Comparison of ENCODE assay signal across 26 cellular contexts in the genomic region with DNA sequence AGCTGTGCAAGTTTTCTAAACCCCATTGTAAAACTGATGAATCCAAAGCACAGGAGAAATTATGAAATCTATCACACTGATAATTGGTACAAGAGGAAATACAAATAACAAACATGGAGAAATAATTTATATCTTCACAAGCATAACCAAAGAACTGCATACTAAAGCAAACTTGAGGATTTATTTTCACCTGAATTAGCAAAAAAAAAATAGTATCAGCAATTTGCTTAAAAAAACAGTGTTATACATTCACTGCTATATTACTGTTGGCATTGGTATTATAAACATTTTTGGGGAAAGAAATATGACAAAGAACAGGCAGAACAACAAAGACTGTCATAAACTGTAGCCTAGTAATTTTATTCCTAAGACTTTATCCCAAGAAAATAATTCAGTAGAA.
"Had no signal": no experiment of that assay in that cellular context is flagged by ENCODE, and none has a peak within 500 bp of the region (broad histone marks: within the 10 kb centered on the region; RNA-seq: fewer than 3 reads in every experiment).

No MANE protein-coding gene starts in this region.

- H3K4me1 Mint-ChIP-seq: immature natural killer cell; naive B cell; natural killer cell; stimulated activated effector memory CD8-positive, alpha-beta T cell treated with anti-CD3 and anti-CD28 coated beads, Interleukin-12 subunit alpha, Interleukin-12 subunit beta, amount 100 ng/mL, for 72 hours had no signal

- H3K9me3 ChIP-seq: left ventricle myocardium inferior, ovary, prostate gland, sigmoid colon, spleen, suprapubic skin, thoracic aorta, tibial artery, upper lobe of right lung had no signal

- H3K27ac Mint-ChIP-seq: immature natural killer cell; naive B cell; natural killer cell; stimulated activated effector memory CD8-positive, alpha-beta T cell treated with anti-CD3 and anti-CD28 coated beads, Interleukin-12 subunit alpha, Interleukin-12 subunit beta, amount 100 ng/mL, for 72 hours had no signal

- H3K27ac ChIP-seq: ovary, prostate gland, sigmoid colon, suprapubic skin, thoracic aorta, tibial artery, upper lobe of right lung had no signal

- H3K36me3 ChIP-seq: left ventricle myocardium inferior, ovary, prostate gland, sigmoid colon, spleen, suprapubic skin, thoracic aorta, tibial artery, upper lobe of right lung had no signal

- H3K27me3 Mint-ChIP-seq: naive B cell had no signal

- H3K4me1 ChIP-seq: prostate gland, spleen, suprapubic skin, tibial artery, upper lobe of right lung had no signal

- H3K4me3 Mint-ChIP-seq: immature natural killer cell; mesothelial cell of epicardium; naive B cell; natural killer cell; stimulated activated effector memory CD8-positive, alpha-beta T cell treated with anti-CD3 and anti-CD28 coated beads, Interleukin-12 subunit alpha, Interleukin-12 subunit beta, amount 100 ng/mL, for 72 hours; stimulated activated naive CD8-positive, alpha-beta T cell treated with anti-CD3 and anti-CD28 coated beads, Interleukin-15, Interleukin-2, amounts not matched to agents 100 ng/mL and 50 ng/mL, for 24 hours had no signal

- ATAC-seq: natural killer cell; right cardiac atrium; stimulated activated effector memory CD8-positive, alpha-beta T cell treated with anti-CD3 and anti-CD28 coated beads, Interleukin-12 subunit alpha, Interleukin-12 subunit beta, amount 100 ng/mL, for 72 hours; upper lobe of right lung had no signal

- H3K4me3 ChIP-seq: left ventricle myocardium inferior, lung, ovary, prostate gland, sigmoid colon, spleen, suprapubic skin, thoracic aorta, tibial artery, upper lobe of right lung had no signal

- DNase-seq: hippocampal formation; immature natural killer cell; left ventricle myocardium inferior; mesendoderm; naive B cell; natural killer cell; ovary; posterior cingulate gyrus; retina; right cardiac atrium; sigmoid colon; small intestine; spleen; stimulated activated CD4-positive, alpha-beta T cell treated with anti-CD3 and anti-CD28 coated beads, Interleukin-4, amount 100 ng/mL, for 24 hours; stimulated activated naive CD4-positive, alpha-beta T cell; tibial artery; upper lobe of right lung had no signal

- FAIRE-seq: islet of Langerhans, small intestine, urothelium cell line had no signal

- H3K27me3 ChIP-seq: ovary, sigmoid colon, spleen, suprapubic skin, tibial artery, upper lobe of right lung had no signal

- H3K36me3 Mint-ChIP-seq: immature natural killer cell; mesothelial cell of epicardium; naive B cell; natural killer cell; stimulated activated effector memory CD8-positive, alpha-beta T cell treated with anti-CD3 and anti-CD28 coated beads, Interleukin-12 subunit alpha, Interleukin-12 subunit beta, amount 100 ng/mL, for 72 hours had no signal

- H3K9me3 Mint-ChIP-seq: immature natural killer cell; mesothelial cell of epicardium; natural killer cell; stimulated activated effector memory CD8-positive, alpha-beta T cell treated with anti-CD3 and anti-CD28 coated beads, Interleukin-12 subunit alpha, Interleukin-12 subunit beta, amount 100 ng/mL, for 72 hours; stimulated activated naive CD8-positive, alpha-beta T cell treated with anti-CD3 and anti-CD28 coated beads, Interleukin-15, Interleukin-2, amounts not matched to agents 100 ng/mL and 50 ng/mL, for 24 hours had no signal
